In the genomic region with DNA sequence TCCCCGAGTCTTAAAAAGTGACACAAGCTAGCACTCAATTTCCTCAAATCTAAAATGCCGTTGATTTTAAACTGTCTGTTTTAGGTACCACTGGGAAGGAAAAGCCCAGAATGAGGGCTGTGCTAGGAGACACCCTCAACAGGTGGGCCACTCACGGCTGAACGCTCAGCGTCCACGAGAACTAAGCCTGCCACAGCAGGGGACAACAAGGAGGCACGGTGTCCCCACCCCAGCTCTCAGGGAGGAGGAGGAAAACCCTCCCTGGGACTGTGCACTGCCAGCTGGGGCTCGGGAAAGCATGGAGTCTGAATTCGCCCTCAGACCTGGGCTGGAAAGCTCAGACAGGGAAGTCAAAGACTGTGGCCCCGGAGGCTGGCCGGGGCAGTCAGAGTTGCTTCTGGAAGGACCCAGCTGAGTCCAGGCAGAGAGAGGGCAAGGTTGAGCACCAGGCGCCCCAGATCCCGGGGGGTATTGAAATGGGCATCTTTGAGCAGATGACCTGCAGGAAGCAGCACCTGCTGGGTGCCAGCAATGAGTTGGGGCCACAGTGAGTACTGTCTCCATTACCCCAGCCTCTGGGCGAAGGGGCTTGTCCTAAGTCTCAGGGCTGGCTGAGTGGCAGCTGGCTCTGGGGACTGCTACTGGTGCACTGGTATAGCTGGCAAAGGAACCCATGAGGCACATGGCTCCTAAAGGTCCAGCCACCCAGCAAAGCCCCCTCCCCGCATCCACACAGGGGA, we compare ENCODE assay signal across 26 cellular contexts. TPM values are rescaled to one million over a fixed set of nuclear protein-coding genes. Genes with fewer than 3 reads are reported as not detected.
A peak's percentile ranks its signal among the peaks of the same experiment; 100 is the strongest.
DNase-seq lines count a peak whose midpoint lies in the region; ATAC-seq, FAIRE-seq and TF ChIP-seq lines count a peak whose summit lies in the region.
"Had no signal": no experiment of that assay in that cellular context is flagged by ENCODE, and none has a peak within 500 bp of the region (broad histone marks: within the 10 kb centered on the region; RNA-seq: fewer than 3 reads in every experiment).

No MANE protein-coding gene starts in this region.

- H3K56ac ChIP-seq in mesendoderm (ENCODE audit: low read length): peak overlapping the region; percentile 90

- H3K18ac ChIP-seq in mesendoderm (ENCODE audit: low read length): no peak overlapping the region

- H3K27me3 ChIP-seq in astrocyte (ENCODE audit: insufficient read depth, low read length) (peaks cover 42% of the 10 kb centered on the region), mesendoderm (ENCODE audit: insufficient read depth, low read length, poor library complexity) (no peaks in the 10 kb centered on the region)

- no peak for FAIRE-seq in astrocyte (lab: Jason Lieb, UNC)

- H3K9me3 ChIP-seq in HEK293 (ENCODE audit: control insufficient read depth, insufficient read depth, low read depth, low read length): no peaks in the 10 kb centered on the region
- H3K9me3 ChIP-seq in astrocyte (ENCODE audit: insufficient read depth, low read depth, low read length): no peaks in the 10 kb centered on the region
- H3K9me3 ChIP-seq: heart left ventricle had no signal

- no peaks in the 10 kb centered on the region for H3K36me3 Mint-ChIP-seq in astrocyte (ENCODE audit: low read depth, unreplicated experiment)
- H3K36me3 Mint-ChIP-seq: CD4-positive, CD25-positive, alpha-beta regulatory T cell; memory B cell had no signal

- H3K27me3 Mint-ChIP-seq in astrocyte (ENCODE audit: low read depth, unreplicated experiment): peaks cover 67% of the 10 kb centered on the region

- H4K5ac ChIP-seq in mesendoderm (ENCODE audit: low read length): no peak overlapping the region

- no peak overlapping the region for H3K9ac ChIP-seq in astrocyte (ENCODE audit: low read length)
- H3K9ac ChIP-seq in mesendoderm (ENCODE audit: low read length): peak overlapping the region; percentile 16

- WGBS in mesendoderm (ENCODE audit: extremely low coverage, insufficient coverage, low lambda C conversion rate): no CpG with 5 or more reads among the region's 15 CpGs

- no peak overlapping the region for H4K8ac ChIP-seq in mesendoderm (ENCODE audit: low read depth, low read length)

- CTCF ChIA-PET in HEK293 (lab: Yijun Ruan, JAX): interaction anchor here (4.0 kb wide), 1 partner anchor 123 kb away, joined by 19 read pairs; no protein-coding TSS in a partner anchor

- peaks cover 2% of the 10 kb centered on the region for H3K79me1 ChIP-seq in mesendoderm (ENCODE audit: low read length)

- no peak overlapping the region for H2BK15ac ChIP-seq in mesendoderm (replicated peaks; ENCODE audit: low read depth)

- peak overlapping the region; percentile 23 for H3K4me3 Mint-ChIP-seq in astrocyte (ENCODE audit: unreplicated experiment)
- H3K4me3 Mint-ChIP-seq: activated T-cell treated with anti-CD3 and anti-CD28 coated beads, Interleukin-2, amount 50 U/mL, for 72 hours; CD4-positive, CD25-positive, alpha-beta regulatory T cell; memory B cell had no signal

- DNase-seq in 8988T (peak; percentile 46), astrocyte (ENCODE audit: low read depth) (no peak), mesendoderm (no peak), GM19238 (ENCODE audit: insufficient read length, low spot score) (no peak), NCI-H1048 (lab: John Stamatoyannopoulos, UW) (no peak), ecto neural progenitor cell (ENCODE audit: low spot score) (no peak)
- DNase-seq: activated CD4-positive, alpha-beta T cell treated with anti-CD3 and anti-CD28 coated beads for 1 hour; activated naive CD4-positive, alpha-beta T cell treated with anti-CD3 and anti-CD28 coated beads, Interleukin-2, amount 50 U/mL, for 16 hours; activated T-cell treated with anti-CD3 and anti-CD28 coated beads, Interleukin-2, amount 50 U/mL, for 72 hours; CD4-positive, CD25-positive, alpha-beta regulatory T cell; DMS53; Kasumi-1; NCI-H2029; NCI-H524 treated with DMSO at 0.1 percent for 48 hours; stimulated activated CD4-positive, alpha-beta T cell treated with anti-CD3 and anti-CD28 coated beads, Interleukin-2, amount 100 ng/mL, for 24 hours; stimulated activated naive CD4-positive, alpha-beta T cell treated with Interleukin-2 at 50 U/mL for 16 hours; SW 1271 had no signal

- H3K27ac Mint-ChIP-seq in astrocyte (ENCODE audit: unreplicated experiment): no peak overlapping the region
- H3K27ac Mint-ChIP-seq: activated T-cell treated with anti-CD3 and anti-CD28 coated beads, Interleukin-2, amount 50 U/mL, for 72 hours; CD4-positive, CD25-positive, alpha-beta regulatory T cell; memory B cell; progenitor cell of endocrine pancreas had no signal

- no peak for ATAC-seq in GM18858 (IDR thresholded peaks at IDR 0.05; ENCODE audit: unreplicated experiment)

- H3K79me2 ChIP-seq in astrocyte (ENCODE audit: insufficient read depth, low read length) (no peaks in the 10 kb centered on the region), mesendoderm (ENCODE audit: control insufficient read depth, insufficient read depth, low read length) (peaks cover 20% of the 10 kb centered on the region)

- H3K4me2 ChIP-seq in astrocyte (ENCODE audit: low read length) (no peak overlapping the region), mesendoderm (ENCODE audit: low read length) (no peak overlapping the region)

- H2AK5ac ChIP-seq in mesendoderm (ENCODE audit: low read length): no peak overlapping the region

- H4K20me1 ChIP-seq in astrocyte (ENCODE audit: insufficient read depth, low read length): peaks cover 6% of the 10 kb centered on the region

- H2BK120ac ChIP-seq in mesendoderm (ENCODE audit: low read depth, low read length): no peak overlapping the region

- no peak overlapping the region for H2BK5ac ChIP-seq in mesendoderm (ENCODE audit: low read length)

- POLR2A ChIA-PET in HEK293 (lab: Yijun Ruan, JAX): no interaction called here

- H2AFZ ChIP-seq in astrocyte (ENCODE audit: low read depth, low read length): no peak overlapping the region

- no peaks in the 10 kb centered on the region for H3K4me1 ChIP-seq in HEK293 (ENCODE audit: control insufficient read depth, insufficient read depth, low read length)
- peaks cover 7% of the 10 kb centered on the region for H3K4me1 ChIP-seq in astrocyte (ENCODE audit: insufficient read depth, low read length)
- H3K4me1 ChIP-seq in mesendoderm (ENCODE audit: control insufficient read depth, low read depth, low read length): peaks cover 8% of the 10 kb centered on the region

- H3K4me3 ChIP-seq in HEK293 (ENCODE audit: low read depth, low read length): no peak overlapping the region
- H3K4me3 ChIP-seq in astrocyte (ENCODE audit: insufficient read depth, low read depth, low read length): no peak overlapping the region
- no peak overlapping the region for H3K4me3 ChIP-seq in mesendoderm (ENCODE audit: low read length)

- TF ChIP-seq CTCF in HEK293 (tag by site-specific recombination; IDR thresholded peaks at IDR 0.05) (no peak), astrocyte (IDR thresholded peaks at IDR 0.05; ENCODE audit: insufficient read depth, low read depth, low read length) (no peak)

- no peaks in the 10 kb centered on the region for H3K9me3 Mint-ChIP-seq in astrocyte (ENCODE audit: unreplicated experiment)
- H3K9me3 Mint-ChIP-seq: activated T-cell treated with anti-CD3 and anti-CD28 coated beads, Interleukin-2, amount 50 U/mL, for 72 hours; memory B cell had no signal

- no peak overlapping the region for H3K4ac ChIP-seq in mesendoderm (ENCODE audit: low read depth, low read length)

- H3K4me1 Mint-ChIP-seq in astrocyte (ENCODE audit: low read depth, unreplicated experiment): no peaks in the 10 kb centered on the region
- H3K4me1 Mint-ChIP-seq: CD4-positive, CD25-positive, alpha-beta regulatory T cell; memory B cell had no signal

- H3K27ac ChIP-seq in HEK293 (ENCODE audit: extremely low read depth, low read depth, low read length): no peak overlapping the region
- H3K27ac ChIP-seq in astrocyte (ENCODE audit: low read depth, low read length): no peak overlapping the region
- no peak overlapping the region for H3K27ac ChIP-seq in mesendoderm (ENCODE audit: low read depth, low read length)
- H3K27ac ChIP-seq: coronary artery, heart left ventricle had no signal

- no peak overlapping the region for H3K23ac ChIP-seq in mesendoderm (ENCODE audit: low read length)

- no peaks in the 10 kb centered on the region for H3K36me3 ChIP-seq in HEK293 (ENCODE audit: control insufficient read depth in 2 of 2, insufficient read depth in 1 of 2, low read length in 2 of 2)
- no peaks in the 10 kb centered on the region for H3K36me3 ChIP-seq in astrocyte (ENCODE audit: insufficient read depth, low read length)
- no peaks in the 10 kb centered on the region for H3K36me3 ChIP-seq in mesendoderm (ENCODE audit: control insufficient read depth, insufficient read depth, low read length)
- H3K36me3 ChIP-seq: heart left ventricle had no signal

TF ChIP-seq in HEK293, 187 proteins besides CTCF, POLR2A, EP300 and RAD21:
- TF ChIP-seq ZIC2 (tag by site-specific recombination; IDR thresholded peaks at IDR 0.05) (peak; percentile 66), SCRT1 (tag by site-specific recombination; IDR thresholded peaks at IDR 0.05; ENCODE audit: borderline replicate concordance) (peak; percentile 34; the same call in 1 of the 2 replicates), HOXD13 (CRISPR knock-in tag; IDR thresholded peaks at IDR 0.05; ENCODE audit: borderline replicate concordance) (no peak), SCRT2 (tag by site-specific recombination; IDR thresholded peaks at IDR 0.05) (peak; percentile 78)
- TF ChIP-seq, protein P1, sequence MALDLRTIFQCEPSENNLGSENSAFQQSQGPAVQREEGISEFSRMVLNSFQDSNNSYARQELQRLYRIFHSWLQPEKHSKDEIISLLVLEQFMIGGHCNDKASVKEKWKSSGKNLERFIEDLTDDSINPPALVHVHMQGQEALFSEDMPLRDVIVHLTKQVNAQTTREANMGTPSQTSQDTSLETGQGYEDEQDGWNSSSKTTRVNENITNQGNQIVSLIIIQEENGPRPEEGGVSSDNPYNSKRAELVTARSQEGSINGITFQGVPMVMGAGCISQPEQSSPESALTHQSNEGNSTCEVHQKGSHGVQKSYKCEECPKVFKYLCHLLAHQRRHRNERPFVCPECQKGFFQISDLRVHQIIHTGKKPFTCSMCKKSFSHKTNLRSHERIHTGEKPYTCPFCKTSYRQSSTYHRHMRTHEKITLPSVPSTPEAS (tag by site-specific recombination; IDR thresholded peaks at IDR 0.05): no peak
TF ChIP-seq in HEK293: peak in this region for 3.

RNA-seq across cellular contexts. Expression of a gene that starts 0.8 kb away (rescaled TPM):
- 6.3 and 6.8 TPM in 2 replicates for total RNA-seq in astrocyte
- polyA plus RNA-seq in mesendoderm (2013, experiment 1 of 2): 20.5 TPM
- polyA plus RNA-seq in mesendoderm (2013, experiment 2 of 2): 19.9 TPM
- total RNA-seq: activated CD8-positive, alpha-beta memory T cell treated with anti-CD3 and anti-CD28 coated beads for 36 hours; activated T-cell treated with anti-CD3 and anti-CD28 coated beads, Interleukin-2, amount 50 U/mL, for 72 hours; CD4-positive, CD25-positive, alpha-beta regulatory T cell had no signal
- polyA plus RNA-seq: CD4-positive, CD25-positive, alpha-beta regulatory T cell; neural cell had no signal

RNA-seq across cellular contexts. Expression of a gene that starts 11.6 kb away (rescaled TPM):
- 0.16 and 0.17 TPM in 2 replicates for total RNA-seq in astrocyte
- polyA plus RNA-seq in mesendoderm (2013, experiment 1 of 2): 1.5 TPM
- 1.4 TPM for polyA plus RNA-seq in mesendoderm (2013, experiment 2 of 2)
- total RNA-seq: activated CD8-positive, alpha-beta memory T cell treated with anti-CD3 and anti-CD28 coated beads for 36 hours; activated T-cell treated with anti-CD3 and anti-CD28 coated beads, Interleukin-2, amount 50 U/mL, for 72 hours; CD4-positive, CD25-positive, alpha-beta regulatory T cell; H4 had no signal
- polyA plus RNA-seq: CD4-positive, CD25-positive, alpha-beta regulatory T cell; heart left ventricle; neural cell had no signal
